ENCODE assay signal across 8 cellular contexts in genomic region chr17:31857920-31858646, GRCh38. TPM values are rescaled to one million over a fixed set of nuclear protein-coding genes. Genes with fewer than 3 reads are reported as not detected.
DNase-seq lines count a peak whose midpoint lies in the region; ATAC-seq and TF ChIP-seq lines count a peak whose summit lies in the region.

No MANE protein-coding gene starts in this region.

- intact Hi-C loops in left colon (cut with DNase I, micrococcal nuclease) (no loop called here), stomach (cut with DNase I; ENCODE audit: low total_unique reads) (no loop called here)

- H2AFZ ChIP-seq in DND-41 (ENCODE audit: low read depth, low read length) = peak overlapping the region; percentile 64

- no peak for TF ChIP-seq EP300 in stomach (IDR thresholded peaks at IDR 0.05)

- peak overlapping the region; percentile 46 for H3K27ac ChIP-seq in DND-41 (ENCODE audit: low read length)
- H3K27ac ChIP-seq in stomach = peak overlapping the region; percentile 74 to 96 (median 93)

- peak overlapping the region; percentile 91 for H3K4me2 ChIP-seq in DND-41 (ENCODE audit: insufficient read depth, low read length)

- peak overlapping the region; percentile 68 for H3K9ac ChIP-seq in DND-41 (ENCODE audit: low read depth, low read length)

- ATAC-seq in DND-41 (ENCODE audit: insufficient read depth, low read depth) (0 out of 3 replicates have a peak, but pooled peaks have one; percentile 26), HG03520 (IDR thresholded peaks at IDR 0.05; ENCODE audit: unreplicated experiment) (peak; percentile 13), left colon (peak; percentile 41)

- DNase-seq in DND-41 (no peak), astrocyte of the cerebellum (ENCODE audit: low read depth) (no peak), left colon (no peak), stomach (no peak), D341Med (ENCODE audit: low spot score) (no peak), NCI-H1092 (lab: John Stamatoyannopoulos, UW) (no peak), SHP77 (lab: John Stamatoyannopoulos, UW) (no peak)

- in situ Hi-C loops in astrocyte of the cerebellum (cut with HindIII; ENCODE audit: low sequenced_read_pairs) = loop anchor here (25.0 kb wide), 1 partner anchor 421 kb away; no protein-coding TSS in a partner anchor

- H4K20me1 ChIP-seq in DND-41 (ENCODE audit: insufficient read depth, low read length) = 0 out of 2 replicates have a peak, but pooled peaks cover 5% of the 10 kb centered on the region

- 23 to 34% (median 30%) methylated on average over 13 of the region's 13 CpGs for WGBS in stomach, 5 donors

- H3K4me3 ChIP-seq in DND-41 (ENCODE audit: low read depth in 1 of 2, low read length in 2 of 2) = peak overlapping the region; percentile 52 to 74; a peak in 3 of 4 replicates
- H3K4me3 ChIP-seq in astrocyte of the cerebellum (ENCODE audit: low read depth, low read length) = peak overlapping the region; percentile 59
- peak overlapping the region; percentile 77 to 92 (median 82) for H3K4me3 ChIP-seq in stomach

- no peak for TF ChIP-seq POLR2A in stomach (IDR thresholded peaks at IDR 0.05)

- H3K4me1 ChIP-seq in DND-41 (ENCODE audit: insufficient read depth, low read length) = peaks cover 22% of the 10 kb centered on the region
- peaks cover 10 to 31% (median 23%) of the 10 kb centered on the region in 4 donors for H3K4me1 ChIP-seq in stomach

- H3K9me3 ChIP-seq in DND-41 (ENCODE audit: insufficient read depth, low read length, severe bottlenecking) = no peaks in the 10 kb centered on the region
- H3K9me3 ChIP-seq in stomach = no peaks in the 10 kb centered on the region

- peaks cover 21% of the 10 kb centered on the region; the same call in 1 of the 2 replicates for H3K36me3 ChIP-seq in DND-41 (ENCODE audit: insufficient read depth, low read length)
- peaks cover 5 to 55% (median 48%) of the 10 kb centered on the region in 4 donors for H3K36me3 ChIP-seq in stomach

- TF ChIP-seq CTCF in DND-41 (IDR thresholded peaks at IDR 0.05; ENCODE audit: borderline replicate concordance, extremely low read depth, low read length, poor library complexity, severe bottlenecking) (no peak), astrocyte of the cerebellum (IDR thresholded peaks at IDR 0.05; ENCODE audit: low read depth, low read length, missing control alignments) (no peak), stomach (IDR thresholded peaks at IDR 0.05) (no peak)

- no peaks in the 10 kb centered on the region for H3K27me3 ChIP-seq in DND-41 (ENCODE audit: insufficient read depth, low read length, poor library complexity)
- H3K27me3 ChIP-seq in stomach = no peaks in the 10 kb centered on the region

- peaks cover 24% of the 10 kb centered on the region for H3K79me2 ChIP-seq in DND-41 (ENCODE audit: insufficient read depth, low read length)

RNA-seq across cellular contexts. Expression of gene COPRS, which starts 1.0 kb away (rescaled TPM):
- 10 to 100 TPM; 15.9 to 23.6 TPM for total RNA-seq in left colon
- total RNA-seq in stomach = 10 to 100 TPM; 22.8 to 61.4 (median 38.4) TPM
- 10 to 100 TPM; 52.1 to 57.3 (median 56.0) TPM for polyA plus RNA-seq in stomach

RNA-seq across cellular contexts. Expression of gene UTP6, which starts 43.4 kb away (rescaled TPM):
- total RNA-seq in left colon (10 to 100 TPM; 36.4 to 37.0 TPM), stomach (10 to 100 TPM in 4 of 5 donors, 1 to 10 TPM in 1; 4.1 to 61.3 (median 35.3) TPM)
- polyA plus RNA-seq in stomach = 10 to 100 TPM; 24.2 to 49.6 (median 30.9) TPM
